In the genomic region with DNA sequence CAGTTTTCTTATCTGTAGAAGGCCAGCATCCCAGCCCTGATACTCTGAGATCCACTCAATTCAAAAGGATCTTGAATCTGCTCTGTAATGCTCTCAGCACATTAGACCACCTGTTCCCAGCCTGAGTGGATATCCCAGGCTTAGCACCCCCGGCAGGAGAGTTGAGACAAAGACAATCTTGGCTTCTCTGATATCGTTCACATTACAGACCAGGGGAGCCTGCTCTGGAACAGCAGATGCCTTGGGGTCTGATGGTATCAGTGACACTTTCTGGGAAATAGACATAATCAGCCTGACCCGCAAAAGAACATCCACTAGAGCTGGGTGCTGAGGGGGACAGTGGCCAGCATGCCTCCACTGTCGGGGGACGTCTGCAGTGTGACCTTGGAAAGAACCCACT, we compare ENCODE assay signal across 1 cellular context.
TF ChIP-seq lines count a peak whose summit lies in the region.

No MANE protein-coding gene starts in this region.

TF ChIP-seq in H1, 55 proteins besides CTCF, POLR2A, EP300 and RAD21 (continued from another document):
- TF ChIP-seq, protein P1, sequence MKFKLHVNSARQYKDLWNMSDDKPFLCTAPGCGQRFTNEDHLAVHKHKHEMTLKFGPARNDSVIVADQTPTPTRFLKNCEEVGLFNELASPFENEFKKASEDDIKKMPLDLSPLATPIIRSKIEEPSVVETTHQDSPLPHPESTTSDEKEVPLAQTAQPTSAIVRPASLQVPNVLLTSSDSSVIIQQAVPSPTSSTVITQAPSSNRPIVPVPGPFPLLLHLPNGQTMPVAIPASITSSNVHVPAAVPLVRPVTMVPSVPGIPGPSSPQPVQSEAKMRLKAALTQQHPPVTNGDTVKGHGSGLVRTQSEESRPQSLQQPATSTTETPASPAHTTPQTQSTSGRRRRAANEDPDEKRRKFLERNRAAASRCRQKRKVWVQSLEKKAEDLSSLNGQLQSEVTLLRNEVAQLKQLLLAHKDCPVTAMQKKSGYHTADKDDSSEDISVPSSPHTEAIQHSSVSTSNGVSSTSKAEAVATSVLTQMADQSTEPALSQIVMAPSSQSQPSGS (IDR thresholded peaks at IDR 0.05; ENCODE audit: low read length), result no peak
- no peak for TF ChIP-seq KDM5A (IDR thresholded peaks at IDR 0.05; ENCODE audit: low read length)
- no peak for TF ChIP-seq CHD1 (IDR thresholded peaks at IDR 0.05; ENCODE audit: low read depth, low read length)
